ENCODE assay signal across 13 cellular contexts in the genomic region with DNA sequence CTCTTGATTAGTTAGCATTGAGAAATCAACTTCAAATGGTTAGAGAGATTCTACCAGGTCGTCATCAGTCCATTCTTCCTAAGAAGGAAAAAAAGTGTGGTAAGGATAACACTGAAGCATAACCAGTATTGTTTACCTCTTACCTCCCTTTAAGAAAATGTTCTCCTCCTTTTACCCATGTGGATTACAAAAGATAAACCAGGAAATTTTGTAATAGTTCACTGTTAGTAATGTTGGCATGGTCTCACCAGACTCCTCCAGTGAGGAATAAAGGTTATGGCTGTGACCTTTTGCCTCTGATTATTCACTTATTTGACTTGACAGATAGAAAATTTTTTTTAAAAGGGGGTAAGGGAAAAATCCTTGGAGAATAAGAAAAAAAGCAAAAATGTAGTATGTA. TPM values are rescaled to one million over a fixed set of nuclear protein-coding genes. Genes with fewer than 3 reads are reported as not detected.
A peak's percentile ranks its signal among the peaks of the same experiment; 100 is the strongest.
DNase-seq lines count a peak whose midpoint lies in the region; ATAC-seq and TF ChIP-seq lines count a peak whose summit lies in the region.
"Had no signal": no experiment of that assay in that cellular context is flagged by ENCODE, and none has a peak within 500 bp of the region (broad histone marks: within the 10 kb centered on the region; RNA-seq: fewer than 3 reads in every experiment).

No MANE protein-coding gene starts in this region.

- no peaks in the 10 kb centered on the region for H3K4me1 ChIP-seq in breast epithelium
- H3K4me1 ChIP-seq in adipocyte (ENCODE audit: control insufficient read depth, insufficient read depth, low read length), result peaks cover 72% of the 10 kb centered on the region
- H3K4me1 ChIP-seq: neural progenitor cell had no signal

- H3K4me3 Mint-ChIP-seq in MCF 10A (ENCODE audit: unreplicated experiment), result no peak overlapping the region
- H3K4me3 Mint-ChIP-seq in stimulated activated effector memory CD8-positive, alpha-beta T cell treated with anti-CD3 and anti-CD28 coated beads, Interleukin-12 subunit alpha, Interleukin-12 subunit beta, amount 100 ng/mL, for 72 hours, result no peak overlapping the region
- H3K4me3 Mint-ChIP-seq: activated CD8-positive, alpha-beta T cell treated with anti-CD3 and anti-CD28 coated beads for 36 hours; immature natural killer cell; neural progenitor cell; stimulated activated naive CD8-positive, alpha-beta T cell treated with anti-CD3 and anti-CD28 coated beads, Interleukin-15, amount 100 ng/mL, for 72 hours had no signal

- no peak overlapping the region for H3K4me3 ChIP-seq in breast epithelium
- H3K4me3 ChIP-seq in adipocyte (ENCODE audit: low read length), result peak overlapping the region; percentile 58
- H3K4me3 ChIP-seq: neural progenitor cell had no signal

- H3K27ac Mint-ChIP-seq in MCF 10A (ENCODE audit: low read depth, unreplicated experiment), result peak overlapping the region; percentile 90
- H3K27ac Mint-ChIP-seq in stimulated activated effector memory CD8-positive, alpha-beta T cell treated with anti-CD3 and anti-CD28 coated beads, Interleukin-12 subunit alpha, Interleukin-12 subunit beta, amount 100 ng/mL, for 72 hours, result peak overlapping the region; percentile 43
- H3K27ac Mint-ChIP-seq: activated CD8-positive, alpha-beta T cell treated with anti-CD3 and anti-CD28 coated beads for 36 hours; neural progenitor cell had no signal

- POLR2A ChIA-PET in MCF 10A (lab: Yijun Ruan, JAX), result interaction anchor here (0.9 to 1.5 kb wide), 3 partner anchors 17 to 63 kb away, joined by 3 to 8 read pairs (median 7); a partner anchor contains a TSS
- POLR2A ChIA-PET in HEK293T (lab: Yijun Ruan, JAX), result no interaction called here

- no peaks in the 10 kb centered on the region for H3K36me3 ChIP-seq in breast epithelium
- H3K36me3 ChIP-seq in adipocyte (ENCODE audit: control insufficient read depth, insufficient read depth, low read length, severe bottlenecking), result peaks cover 87% of the 10 kb centered on the region

- peaks cover 15% of the 10 kb centered on the region for H3K4me1 Mint-ChIP-seq in MCF 10A (ENCODE audit: insufficient read depth, unreplicated experiment)
- peaks cover 7% of the 10 kb centered on the region for H3K4me1 Mint-ChIP-seq in stimulated activated effector memory CD8-positive, alpha-beta T cell treated with anti-CD3 and anti-CD28 coated beads, Interleukin-12 subunit alpha, Interleukin-12 subunit beta, amount 100 ng/mL, for 72 hours

- intact Hi-C loops in MCF 10A (cut with micrococcal nuclease) (loop anchor here (5.0 kb wide), 1 partner anchor 127 kb away; a partner anchor contains a TSS), breast epithelium (cut with DNase I; ENCODE audit: low total_unique reads) (no loop called here)

- peaks cover 94% of the 10 kb centered on the region for H3K36me3 Mint-ChIP-seq in MCF 10A (ENCODE audit: insufficient read depth, unreplicated experiment)
- peaks cover 100% of the 10 kb centered on the region for H3K36me3 Mint-ChIP-seq in stimulated activated effector memory CD8-positive, alpha-beta T cell treated with anti-CD3 and anti-CD28 coated beads, Interleukin-12 subunit alpha, Interleukin-12 subunit beta, amount 100 ng/mL, for 72 hours

- no peaks in the 10 kb centered on the region for H3K9me3 ChIP-seq in breast epithelium
- no peaks in the 10 kb centered on the region for H3K9me3 ChIP-seq in adipocyte (ENCODE audit: control insufficient read depth, low read length)

- H3K27me3 Mint-ChIP-seq in MCF 10A (ENCODE audit: insufficient read depth, unreplicated experiment), result no peaks in the 10 kb centered on the region
- H3K27me3 Mint-ChIP-seq: activated CD8-positive, alpha-beta T cell treated with anti-CD3 and anti-CD28 coated beads for 36 hours; stimulated activated naive CD8-positive, alpha-beta T cell treated with anti-CD3 and anti-CD28 coated beads, Interleukin-15, amount 100 ng/mL, for 72 hours had no signal

- no peaks in the 10 kb centered on the region for H3K9me3 Mint-ChIP-seq in MCF 10A (ENCODE audit: unreplicated experiment)
- no peaks in the 10 kb centered on the region for H3K9me3 Mint-ChIP-seq in stimulated activated effector memory CD8-positive, alpha-beta T cell treated with anti-CD3 and anti-CD28 coated beads, Interleukin-12 subunit alpha, Interleukin-12 subunit beta, amount 100 ng/mL, for 72 hours
- H3K9me3 Mint-ChIP-seq: activated CD8-positive, alpha-beta T cell treated with anti-CD3 and anti-CD28 coated beads for 36 hours; immature natural killer cell; neural progenitor cell; stimulated activated naive CD8-positive, alpha-beta T cell treated with anti-CD3 and anti-CD28 coated beads, Interleukin-15, amount 100 ng/mL, for 72 hours had no signal

- H3K27me3 ChIP-seq in breast epithelium, result no peaks in the 10 kb centered on the region
- H3K27me3 ChIP-seq in adipocyte (replicated peaks; ENCODE audit: control insufficient read depth, insufficient read depth, low read length), result no peaks in the 10 kb centered on the region
- H3K27me3 ChIP-seq: neural progenitor cell had no signal

- TF ChIP-seq POLR2A in breast epithelium (IDR thresholded peaks at IDR 0.05), result no peak

- CTCF ChIA-PET in MCF 10A (lab: Yijun Ruan, JAX) (interaction anchor here (0.7 to 0.8 kb wide), 2 partner anchors 23 to 318 kb away, joined by 4 read pairs; no protein-coding TSS in a partner anchor), HEK293T (lab: Yijun Ruan, JAX) (no interaction called here)

- no peak overlapping the region for H3K27ac ChIP-seq in breast epithelium
- H3K27ac ChIP-seq: neural progenitor cell had no signal

- no TSS peak for BruUV-seq in MCF 10A (replicated peaks; lab: Mats Ljungman, UMichigan)

- TF ChIP-seq CTCF in MCF 10A (IDR thresholded peaks at IDR 0.05; ENCODE audit: unreplicated experiment), result no peak
- no peak for TF ChIP-seq CTCF in breast epithelium (IDR thresholded peaks at IDR 0.05)

- DNase-seq in MCF 10A (ENCODE audit: unreplicated experiment), result peak; percentile 74
- DNase-seq in breast epithelium (ENCODE audit: low spot score in 2 of 2), result no peak
- DNase-seq in adipocyte (ENCODE audit: low read depth), result peak; percentile 73
- DNase-seq in glomerular visceral epithelial cell (ENCODE audit: extremely low spot score), result peak; percentile 62
- no peak for DNase-seq in stimulated activated effector memory CD8-positive, alpha-beta T cell treated with anti-CD3 and anti-CD28 coated beads, Interleukin-12 subunit alpha, Interleukin-12 subunit beta, amount 100 ng/mL, for 72 hours (ENCODE audit: low spot score in 2 of 2)
- DNase-seq in HEK293T (ENCODE audit: extremely low spot score), result no peak
- DNase-seq in NCI-H524 treated with DMSO at 0.1 percent for 48 hours (lab: John Stamatoyannopoulos, UW), result no peak
- no peak for DNase-seq in stimulated activated naive CD4-positive, alpha-beta T cell treated with Interleukin-2 at 50 U/mL for 16 hours (lab: John Stamatoyannopoulos, UW)
- DNase-seq: activated CD8-positive, alpha-beta T cell treated with anti-CD3 and anti-CD28 coated beads for 36 hours; immature natural killer cell; NCI-H1694; stimulated activated naive CD8-positive, alpha-beta T cell treated with anti-CD3 and anti-CD28 coated beads, Interleukin-15, amount 100 ng/mL, for 72 hours had no signal

- H3K9ac ChIP-seq in adipocyte (ENCODE audit: low read length), result peak overlapping the region; percentile 80
- H3K9ac ChIP-seq: neural progenitor cell had no signal

- no peak for ATAC-seq in stimulated activated effector memory CD8-positive, alpha-beta T cell treated with anti-CD3 and anti-CD28 coated beads, Interleukin-12 subunit alpha, Interleukin-12 subunit beta, amount 100 ng/mL, for 72 hours
- ATAC-seq: activated CD8-positive, alpha-beta T cell treated with anti-CD3 and anti-CD28 coated beads for 36 hours; stimulated activated naive CD8-positive, alpha-beta T cell treated with anti-CD3 and anti-CD28 coated beads, Interleukin-15, amount 100 ng/mL, for 72 hours had no signal

TF ChIP-seq in HEK293T, 16 proteins besides CTCF, POLR2A, EP300 and RAD21:
- TF ChIP-seq FOXK2 (IDR thresholded peaks at IDR 0.05), result no peak
- TF ChIP-seq ARNT (IDR thresholded peaks at IDR 0.05), result no peak
- TF ChIP-seq TARDBP (IDR thresholded peaks at IDR 0.05), result no peak
- no peak for TF ChIP-seq LEF1 (IDR thresholded peaks at IDR 0.05; ENCODE audit: borderline replicate concordance)
- no peak for TF ChIP-seq FOXA1 (IDR thresholded peaks at IDR 0.05)
- TF ChIP-seq HDGF (IDR thresholded peaks at IDR 0.05; ENCODE audit: borderline replicate concordance), result no peak
- no peak for TF ChIP-seq ZNF384 (IDR thresholded peaks at IDR 0.05)
- no peak for TF ChIP-seq SP1 (IDR thresholded peaks at IDR 0.05)
- no peak for TF ChIP-seq L3MBTL2 (conservative IDR thresholded peaks at IDR 0.05)
- no peak for TF ChIP-seq BHLHE40 (IDR thresholded peaks at IDR 0.05; ENCODE audit: borderline replicate concordance)
- TF ChIP-seq ELF4 (IDR thresholded peaks at IDR 0.05), result no peak
- TF ChIP-seq NFRKB (IDR thresholded peaks at IDR 0.05), result no peak
- TF ChIP-seq FOXM1 (IDR thresholded peaks at IDR 0.05; ENCODE audit: borderline replicate concordance), result no peak
- TF ChIP-seq, protein P1, sequence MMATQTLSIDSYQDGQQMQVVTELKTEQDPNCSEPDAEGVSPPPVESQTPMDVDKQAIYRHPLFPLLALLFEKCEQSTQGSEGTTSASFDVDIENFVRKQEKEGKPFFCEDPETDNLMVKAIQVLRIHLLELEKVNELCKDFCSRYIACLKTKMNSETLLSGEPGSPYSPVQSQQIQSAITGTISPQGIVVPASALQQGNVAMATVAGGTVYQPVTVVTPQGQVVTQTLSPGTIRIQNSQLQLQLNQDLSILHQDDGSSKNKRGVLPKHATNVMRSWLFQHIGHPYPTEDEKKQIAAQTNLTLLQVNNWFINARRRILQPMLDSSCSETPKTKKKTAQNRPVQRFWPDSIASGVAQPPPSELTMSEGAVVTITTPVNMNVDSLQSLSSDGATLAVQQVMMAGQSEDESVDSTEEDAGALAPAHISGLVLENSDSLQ (IDR thresholded peaks at IDR 0.05), result no peak
- TF ChIP-seq SUZ12 (IDR thresholded peaks at IDR 0.05), result no peak
- TF ChIP-seq CTBP1 (IDR thresholded peaks at IDR 0.05; ENCODE audit: borderline replicate concordance), result no peak

RNA-seq across cellular contexts. Expression of a gene that starts 18.3 kb away (rescaled TPM):
- total RNA-seq in MCF 10A (2022) (51.5 and 56.9 TPM in 2 replicates), breast epithelium (100 to 1,000 TPM; 146 to 211 (median 174) TPM)

Comparison
In these comparisons a context has a peak if more than half of its experiments do, and no peak if none do; other contexts are left out.
1. DNase-seq: peak in MCF 10A (single experiment), adipocyte (single experiment) and glomerular visceral epithelial cell (single experiment); none in breast epithelium (0 of 2), stimulated activated effector memory CD8-positive, alpha-beta T cell treated with anti-CD3 and anti-CD28 coated beads, Interleukin-12 subunit alpha, Interleukin-12 subunit beta, amount 100 ng/mL, for 72 hours (0 of 2), HEK293T (single experiment), NCI-H524 treated with DMSO at 0.1 percent for 48 hours (single experiment) and stimulated activated naive CD4-positive, alpha-beta T cell treated with Interleukin-2 at 50 U/mL for 16 hours (single experiment).